ENCODE assay signal across 8 cellular contexts in the genomic region with DNA sequence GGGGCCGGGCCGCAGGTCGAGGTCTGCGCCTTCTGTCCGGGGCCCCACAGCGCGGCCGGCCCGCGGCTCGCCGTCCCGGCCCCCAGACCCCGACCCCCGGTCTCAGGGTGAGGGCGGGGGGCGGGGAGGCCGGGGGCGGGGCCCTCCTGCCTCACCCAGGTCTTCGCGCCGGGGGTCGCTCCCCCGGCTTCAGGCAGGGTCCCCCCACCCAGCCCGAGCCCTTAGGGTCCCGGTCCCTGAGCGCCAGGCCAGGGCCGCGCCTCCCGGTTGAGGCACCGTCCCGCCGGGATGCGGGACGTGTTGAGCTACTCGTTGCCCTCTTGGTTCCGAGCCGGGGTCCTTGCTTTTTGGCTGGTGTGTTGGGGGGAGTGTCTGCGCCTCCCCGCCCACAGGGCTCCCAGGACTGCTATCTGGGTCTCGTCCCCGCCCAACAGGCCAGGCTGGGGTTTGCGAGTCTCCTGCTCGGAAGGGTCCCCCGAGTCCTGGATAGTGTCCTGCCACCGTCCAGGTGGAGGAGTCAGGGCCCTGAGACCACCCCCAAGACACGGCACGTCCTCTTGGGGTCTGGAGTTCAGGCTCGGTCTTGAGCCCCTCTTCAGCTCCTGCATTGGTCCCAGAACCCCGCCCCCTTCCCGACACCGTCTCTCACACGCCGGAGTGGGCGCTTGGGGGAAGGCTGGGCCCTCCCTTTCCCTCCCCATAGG. TPM values are rescaled to one million over a fixed set of nuclear protein-coding genes. Genes with fewer than 3 reads are reported as not detected.
DNase-seq lines count a peak whose midpoint lies in the region; ATAC-seq and TF ChIP-seq lines count a peak whose summit lies in the region.

No MANE protein-coding gene starts in this region.

- H3K4me1 Mint-ChIP-seq in activated CD4-positive, alpha-beta T cell treated with anti-CD3 and anti-CD28 coated beads for 36 hours, result peaks cover 27% of the 10 kb centered on the region
- H3K4me1 Mint-ChIP-seq in progenitor cell of endocrine pancreas (ENCODE audit: low read depth), result peaks cover 23% of the 10 kb centered on the region

- H3K4me3 ChIP-seq in gastroesophageal sphincter, result peak overlapping the region; percentile 84 to 100

- 0 to 1% methylated on average over 11 to 13 of the region's 55 CpGs for WGBS in gastroesophageal sphincter (ENCODE audit: low coverage in 1 of 2), 2 donors

- peak overlapping the region; percentile 71 for H3K27ac Mint-ChIP-seq in activated CD4-positive, alpha-beta T cell treated with anti-CD3 and anti-CD28 coated beads for 36 hours
- peak overlapping the region; percentile 86 for H3K27ac Mint-ChIP-seq in progenitor cell of endocrine pancreas

- no peaks in the 10 kb centered on the region for H3K9me3 ChIP-seq in gastroesophageal sphincter

- no peaks in the 10 kb centered on the region for H3K27me3 Mint-ChIP-seq in activated CD4-positive, alpha-beta T cell treated with anti-CD3 and anti-CD28 coated beads for 36 hours
- no peaks in the 10 kb centered on the region for H3K27me3 Mint-ChIP-seq in progenitor cell of endocrine pancreas

- peak overlapping the region; percentile 78 to 97 (median 94) for H3K27ac ChIP-seq in gastroesophageal sphincter

- peaks cover 2% of the 10 kb centered on the region for H3K36me3 Mint-ChIP-seq in activated CD4-positive, alpha-beta T cell treated with anti-CD3 and anti-CD28 coated beads for 36 hours (ENCODE audit: low read depth)
- peaks cover 4% of the 10 kb centered on the region for H3K36me3 Mint-ChIP-seq in progenitor cell of endocrine pancreas (ENCODE audit: insufficient read depth)

- TF ChIP-seq CTCF in gastroesophageal sphincter (IDR thresholded peaks at IDR 0.05) (no peak), progenitor cell of endocrine pancreas (IDR thresholded peaks at IDR 0.05; ENCODE audit: unreplicated experiment) (no peak)

- no peaks in the 10 kb centered on the region for H3K9me3 Mint-ChIP-seq in activated CD4-positive, alpha-beta T cell treated with anti-CD3 and anti-CD28 coated beads for 36 hours (ENCODE audit: low read depth)
- no peaks in the 10 kb centered on the region for H3K9me3 Mint-ChIP-seq in progenitor cell of endocrine pancreas (ENCODE audit: low read depth)

- POLR2A ChIA-PET in activated CD4-positive, alpha-beta T cell treated with anti-CD3 and anti-CD28 coated beads for 36 hours (lab: Charles Lee), result interaction anchor here (0.7 to 1.5 kb wide), 3 partner anchors 21 to 580 kb away, joined by 3 to 6 read pairs (median 5); partner anchors contain the start of gene EEF2

- intact Hi-C loops in activated CD4-positive, alpha-beta T cell treated with anti-CD3 and anti-CD28 coated beads for 36 hours (cut with DNase I, micrococcal nuclease), result loop anchor here (1.0 to 5.0 kb wide), 17 partner anchors 18 to 1819 kb away; partner anchors contain the start of genes ANKRD24 (in 1 of the 2), DAPK3 (in 1 of the 2), EEF2 (in 1 of the 2) and FZR1 (in 1 of the 2)

- no peak for TF ChIP-seq EP300 in gastroesophageal sphincter (IDR thresholded peaks at IDR 0.05)

- DNase-seq in activated CD4-positive, alpha-beta T cell treated with anti-CD3 and anti-CD28 coated beads for 36 hours, result peak; percentile 58
- DNase-seq in activated CD4-positive, alpha-beta T cell treated with anti-CD3 and anti-CD28 coated beads, Interleukin-2, amount 50 U/mL, for 4 hours, result no peak
- DNase-seq in activated CD8-positive, alpha-beta memory T cell treated with anti-CD3 and anti-CD28 coated beads, Interleukin-2, amount 50 U/mL, for 4 hours, result peak; percentile 35
- DNase-seq in progenitor cell of endocrine pancreas (ENCODE audit: low spot score, unreplicated experiment), result no peak

- CTCF ChIA-PET in activated CD4-positive, alpha-beta T cell treated with anti-CD3 and anti-CD28 coated beads for 36 hours (lab: Charles Lee), result interaction anchor here (0.9 to 2.6 kb wide), 4 partner anchors 10 to 178 kb away, joined by 3 to 11 read pairs (median 3); no protein-coding TSS in a partner anchor

- no peak for TF ChIP-seq POLR2A in gastroesophageal sphincter (IDR thresholded peaks at IDR 0.05)

- no peaks in the 10 kb centered on the region for H3K27me3 ChIP-seq in gastroesophageal sphincter

- peak overlapping the region; percentile 75 for H3K4me3 Mint-ChIP-seq in activated CD4-positive, alpha-beta T cell treated with anti-CD3 and anti-CD28 coated beads for 36 hours
- H3K4me3 Mint-ChIP-seq in progenitor cell of endocrine pancreas (ENCODE audit: low read depth), result peak overlapping the region; percentile 86

- H3K36me3 ChIP-seq in gastroesophageal sphincter, result peaks cover 0 to 8% of the 10 kb centered on the region in 2 donors

- H3K4me1 ChIP-seq in gastroesophageal sphincter, result peaks cover 0 to 61% (median 40%) of the 10 kb centered on the region in 3 donors

- ATAC-seq in activated CD4-positive, alpha-beta T cell treated with anti-CD3 and anti-CD28 coated beads for 36 hours, result peak; percentile 1
- ATAC-seq in HG03571 (IDR thresholded peaks at IDR 0.05; ENCODE audit: unreplicated experiment) (peak; percentile 2), gastroesophageal sphincter (no peak), HG02840 (IDR thresholded peaks at IDR 0.05; ENCODE audit: low FRiP score, unreplicated experiment) (no peak), HG02938 (IDR thresholded peaks at IDR 0.05; ENCODE audit: unreplicated experiment) (no peak)

RNA-seq across cellular contexts. Expression of gene PIAS4, which starts 0.5 kb away (rescaled TPM):
- 10 to 100 TPM; 23.0 to 37.3 TPM for total RNA-seq in activated CD4-positive, alpha-beta T cell treated with anti-CD3 and anti-CD28 coated beads for 36 hours
- total RNA-seq in gastroesophageal sphincter, result 10 to 100 TPM; 15.3 to 26.4 (median 16.8) TPM
- 55.3 and 56.3 TPM in 2 replicates for total RNA-seq in progenitor cell of endocrine pancreas

RNA-seq across cellular contexts. Expression of gene EEF2, which starts 22.7 kb away (rescaled TPM):
- 1,000 to 10,000 TPM; 3,116 to 3,255 TPM for total RNA-seq in activated CD4-positive, alpha-beta T cell treated with anti-CD3 and anti-CD28 coated beads for 36 hours
- total RNA-seq in gastroesophageal sphincter, result 1,000 to 10,000 TPM; 2,212 to 2,463 (median 2,311) TPM
- 3,028 and 3,054 TPM in 2 replicates for total RNA-seq in progenitor cell of endocrine pancreas

RNA-seq across cellular contexts. Expression of gene DAPK3, which starts 37.1 kb away (rescaled TPM):
- total RNA-seq in activated CD4-positive, alpha-beta T cell treated with anti-CD3 and anti-CD28 coated beads for 36 hours, result 10 to 100 TPM; 26.7 to 27.6 TPM
- 100 to 1,000 TPM; 192 to 257 (median 235) TPM for total RNA-seq in gastroesophageal sphincter
- total RNA-seq in progenitor cell of endocrine pancreas, result 105 and 106 TPM in 2 replicates

RNA-seq across cellular contexts. Expression of gene ZBTB7A, which starts 58.7 kb away (rescaled TPM):
- 10 to 100 TPM; 24.0 to 26.4 TPM for total RNA-seq in activated CD4-positive, alpha-beta T cell treated with anti-CD3 and anti-CD28 coated beads for 36 hours
- total RNA-seq in gastroesophageal sphincter, result 100 to 1,000 TPM in 1 of 4 donors, 10 to 100 TPM in 3; 65.6 to 122 (median 82.4) TPM
- 18.4 and 19.1 TPM in 2 replicates for total RNA-seq in progenitor cell of endocrine pancreas

Comparison
In these comparisons a context has a peak if more than half of its experiments do, and no peak if none do; other contexts are left out.
1. DNase-seq: peak in activated CD4-positive, alpha-beta T cell treated with anti-CD3 and anti-CD28 coated beads for 36 hours (single experiment) and activated CD8-positive, alpha-beta memory T cell treated with anti-CD3 and anti-CD28 coated beads, Interleukin-2, amount 50 U/mL, for 4 hours (single experiment); none in activated CD4-positive, alpha-beta T cell treated with anti-CD3 and anti-CD28 coated beads, Interleukin-2, amount 50 U/mL, for 4 hours (0 of 2) and progenitor cell of endocrine pancreas (single experiment).
2. ATAC-seq: peak in activated CD4-positive, alpha-beta T cell treated with anti-CD3 and anti-CD28 coated beads for 36 hours (single experiment) and HG03571 (single experiment); none in gastroesophageal sphincter (single experiment), HG02840 (single experiment) and HG02938 (single experiment).